Comparison of ENCODE assay signal across 1 cellular context in genomic region chr19:1020868-1021425, GRCh38.
A peak's percentile ranks its signal among the peaks of the same experiment; 100 is the strongest.
TF ChIP-seq lines count a peak whose summit lies in the region.

TSS of gene TMEM259 (minus strand) at chr19:1021123. CDS start at chr19:1020996, 127 bp downstream.

TF ChIP-seq in GM12878, 131 proteins besides CTCF, POLR2A, EP300 and RAD21 (continued from another document):
- TF ChIP-seq NFXL1 (IDR thresholded peaks at IDR 0.05; ENCODE audit: borderline replicate concordance): no peak
- no peak for TF ChIP-seq CHD4 (IDR thresholded peaks at IDR 0.05)
- TF ChIP-seq ZZZ3 (IDR thresholded peaks at IDR 0.05; ENCODE audit: control insufficient read depth, insufficient read length, low read depth): no peak
- peak; percentile 48; the same call in 1 of the 2 replicates for TF ChIP-seq ASH2L (IDR thresholded peaks at IDR 0.05; ENCODE audit: borderline replicate concordance, low read depth)
- TF ChIP-seq HCFC1 (IDR thresholded peaks at IDR 0.05; ENCODE audit: low read length): peak; percentile 52; the same call in 1 of the 2 replicates
- TF ChIP-seq GABPA (IDR thresholded peaks at IDR 0.05; ENCODE audit: low read depth): no peak
- no peak for TF ChIP-seq TCF7 (IDR thresholded peaks at IDR 0.05; ENCODE audit: borderline replicate concordance)
- TF ChIP-seq NKRF (conservative IDR thresholded peaks at IDR 0.05): peak; percentile 91
- no peak for TF ChIP-seq ZBTB33 (IDR thresholded peaks at IDR 0.05)
- no peak for TF ChIP-seq ATF3 (IDR thresholded peaks at IDR 0.05; ENCODE audit: borderline replicate concordance, extremely low read depth, low read depth, low read length)
- peak; percentile 86 for TF ChIP-seq BACH1 (IDR thresholded peaks at IDR 0.05; ENCODE audit: borderline replicate concordance)
- TF ChIP-seq BCLAF1 (IDR thresholded peaks at IDR 0.05): peak; percentile 72
- TF ChIP-seq POU2F2 (IDR thresholded peaks at IDR 0.05; ENCODE audit: borderline replicate concordance, low read depth, low read length): peak; percentile 99; the same call in 2 of the 3 replicates
- no peak for TF ChIP-seq ZBTB40 (IDR thresholded peaks at IDR 0.05; ENCODE audit: borderline replicate concordance)
- TF ChIP-seq PML (IDR thresholded peaks at IDR 0.05; ENCODE audit: low read length): no peak
- TF ChIP-seq RELA (IDR thresholded peaks at IDR 0.05; ENCODE audit: borderline replicate concordance, partially characterized antibody): no peak
- TF ChIP-seq MXI1 (IDR thresholded peaks at IDR 0.05; ENCODE audit: low read depth, low read length): 0 out of 2 replicates have a peak, but pooled peaks have one; percentile 51
- TF ChIP-seq BHLHE40 (IDR thresholded peaks at IDR 0.05; ENCODE audit: borderline replicate concordance in 1 of 2, low read depth in 2 of 2, low read length in 1 of 2): peak in 1 of 2 experiments; percentile 7; a peak in 2 of 4 replicates
- TF ChIP-seq E2F4 (IDR thresholded peaks at IDR 0.05; ENCODE audit: low read depth, low read length): no peak
- no peak for TF ChIP-seq ZNF207 (IDR thresholded peaks at IDR 0.05; ENCODE audit: borderline replicate concordance)
- TF ChIP-seq HSF1 (IDR thresholded peaks at IDR 0.05; ENCODE audit: low read depth, low read length): no peak
- no peak for TF ChIP-seq IRF3 (IDR thresholded peaks at IDR 0.05)
- 0 out of 2 replicates have a peak, but pooled peaks have one; percentile 12 for TF ChIP-seq JUND (IDR thresholded peaks at IDR 0.05; ENCODE audit: low read depth, low read length)
- no peak for TF ChIP-seq PKNOX1 (IDR thresholded peaks at IDR 0.05)
- TF ChIP-seq EGR1 (IDR thresholded peaks at IDR 0.05; ENCODE audit: borderline replicate concordance in 1 of 2, low read depth in 2 of 2, low read length in 2 of 2): peak in 1 of 2 experiments; percentile 75; a peak in 2 of 3 replicates
- TF ChIP-seq SMAD1 (IDR thresholded peaks at IDR 0.05; ENCODE audit: low read depth, partially characterized antibody): no peak
- no peak for TF ChIP-seq BRCA1 (IDR thresholded peaks at IDR 0.05; ENCODE audit: low read depth, low read length)
- no peak for TF ChIP-seq IRF5 (IDR thresholded peaks at IDR 0.05; ENCODE audit: borderline replicate concordance)
- TF ChIP-seq NBN (IDR thresholded peaks at IDR 0.05): no peak
- peak; percentile 89 for TF ChIP-seq GATAD2B (conservative IDR thresholded peaks at IDR 0.05; ENCODE audit: low read depth)
- peak; percentile 80 for TF ChIP-seq MYC (IDR thresholded peaks at IDR 0.05; ENCODE audit: insufficient read depth, insufficient read length, insufficient replicate concordance, low read length, severe bottlenecking)
- peak; percentile 69; the same call in 1 of the 2 replicates for TF ChIP-seq ZNF217 (IDR thresholded peaks at IDR 0.05)
